Comparison of ENCODE assay signal across 23 cellular contexts in the genomic region with DNA sequence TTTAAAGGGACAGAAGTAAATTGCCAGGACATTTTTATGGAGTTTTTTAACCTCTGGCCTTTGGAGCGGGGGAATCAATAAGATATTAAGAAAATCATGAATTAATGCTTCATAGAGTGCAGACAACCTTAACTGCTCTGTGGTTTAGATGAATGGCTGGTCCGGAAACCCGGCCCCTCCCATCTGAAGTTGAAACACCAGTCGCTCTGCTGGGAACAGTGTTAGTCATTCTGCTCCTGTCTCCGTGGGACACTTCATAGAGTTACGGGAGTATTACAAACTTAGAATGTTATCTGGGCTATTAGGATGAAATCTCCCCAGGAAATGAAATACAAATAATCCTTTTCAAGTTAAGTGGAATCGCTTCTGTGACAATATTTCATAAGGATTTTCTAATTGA.
"Had no signal": no experiment of that assay in that cellular context is flagged by ENCODE, and none has a peak within 500 bp of the region (broad histone marks: within the 10 kb centered on the region; RNA-seq: fewer than 3 reads in every experiment).

No MANE protein-coding gene starts in this region.

- H3K4me3 ChIP-seq: adrenal gland, heart right ventricle, lower lobe of right lung, transverse colon, vagina had no signal

- H3K27ac ChIP-seq: adrenal gland, epithelial cell of prostate, heart right ventricle, lower lobe of right lung, transverse colon, vagina had no signal

- DNase-seq: activated CD8-positive, alpha-beta memory T cell treated with anti-CD3 and anti-CD28 coated beads for 24 hours; activated CD8-positive, alpha-beta memory T cell treated with anti-CD3 and anti-CD28 coated beads, Interleukin-2, amount 50 U/mL, for 48 hours; activated naive CD4-positive, alpha-beta T cell; activated T-cell treated with anti-CD3 and anti-CD28 coated beads, Interleukin-2, amount 50 U/mL, for 4 hours; adrenal gland; cortex of kidney; endodermal cell; heart right ventricle; islet precursor cell; lower lobe of right lung; mesendoderm; naive thymus-derived CD4-positive, alpha-beta T cell; occipital lobe; small intestine; stimulated activated CD4-positive, alpha-beta T cell treated with anti-CD3 and anti-CD28 coated beads, Interleukin-2, amount 100 ng/mL, for 48 hours; stimulated activated CD8-positive, alpha-beta memory T cell treated with anti-CD3 and anti-CD28 coated beads, Interleukin-4, amount 100 ng/mL, for 48 hours; stimulated activated naive B cell treated with anti-CD40 and anti-IgM and Interleukin-4, amounts not matched to agents 10 μg/mL and 1 μg/mL and 100 μg/mL, for 72 hours; T-helper 9 cell; transverse colon had no signal

- H3K36me3 ChIP-seq: adrenal gland, heart right ventricle, lower lobe of right lung, transverse colon, vagina had no signal

- ATAC-seq: activated T-cell treated with anti-CD3 and anti-CD28 coated beads, Interleukin-2, amount 50 U/mL, for 4 hours; heart right ventricle; lower lobe of right lung; naive thymus-derived CD4-positive, alpha-beta T cell; sciatic nerve; stimulated activated naive B cell treated with anti-CD40 and anti-IgM and Interleukin-4, amounts not matched to agents 10 μg/mL and 1 μg/mL and 100 μg/mL, for 72 hours; WTC11 had no signal

- H3K9me3 ChIP-seq: adrenal gland, lower lobe of right lung, transverse colon, vagina had no signal

- H3K27me3 ChIP-seq: adrenal gland, transverse colon, vagina had no signal

- H3K4me1 ChIP-seq: adrenal gland, heart right ventricle, lower lobe of right lung, transverse colon, vagina had no signal
